ENCODE assay signal across 10 cellular contexts in genomic region chr19:5128251-5128931, GRCh38.
DNase-seq lines count a peak whose midpoint lies in the region; ATAC-seq, FAIRE-seq and TF ChIP-seq lines count a peak whose summit lies in the region.
"Had no signal": no experiment of that assay in that cellular context is flagged by ENCODE, and none has a peak within 500 bp of the region (broad histone marks: within the 10 kb centered on the region; RNA-seq: fewer than 3 reads in every experiment).

No MANE protein-coding gene starts in this region.

- H3K4me2 ChIP-seq in HepG2 (ENCODE audit: low read depth, low read length), result no peak overlapping the region

- H3K9ac ChIP-seq in liver (ENCODE audit: low read depth in 1 of 2, low read length in 2 of 2) (no peak overlapping the region), HepG2 (ENCODE audit: insufficient read depth, low read depth, low read length) (no peak overlapping the region)

- H3K36me3 ChIP-seq in liver (ENCODE audit: control insufficient read depth in 4 of 4, insufficient read depth in 3 of 4, low read depth in 1 of 4, low read length in 3 of 4) (peaks cover 2 to 16% (median 5%) of the 10 kb centered on the region in 4 donors), HepG2 (replicated peaks in 1 of 2; ENCODE audit: control insufficient read depth in 1 of 2, insufficient read depth in 2 of 2, low read length in 2 of 2) (no peaks in the 10 kb centered on the region; a peak in 2 of 5 replicates)

- H4K20me1 ChIP-seq in HepG2 (ENCODE audit: insufficient read depth, low read length), result no peaks in the 10 kb centered on the region

- intact Hi-C loops in HepG2 (cut with micrococcal nuclease; ENCODE audit: unreplicated experiment), result no loop called here

- no peaks in the 10 kb centered on the region for H3K79me2 ChIP-seq in HepG2 (ENCODE audit: insufficient read depth, low read length)

- peak in 1 of 2 donors; percentile 4 for TF ChIP-seq RAD21 in liver (IDR thresholded peaks at IDR 0.05)
- TF ChIP-seq RAD21 in HepG2 (CRISPR knock-in tag; IDR thresholded peaks at IDR 0.05), result no peak

- H3K27ac Mint-ChIP-seq in naive B cell, result peak overlapping the region; percentile 97 to 100 (median 99)
- H3K27ac Mint-ChIP-seq in activated naive CD8-positive, alpha-beta T cell treated with anti-CD3 and anti-CD28 coated beads for 36 hours, result no peak overlapping the region

- no peaks in the 10 kb centered on the region for H3K9me3 Mint-ChIP-seq in naive B cell
- H3K9me3 Mint-ChIP-seq in activated naive CD8-positive, alpha-beta T cell treated with anti-CD3 and anti-CD28 coated beads for 36 hours, result no peaks in the 10 kb centered on the region
- H3K9me3 Mint-ChIP-seq: naive thymus-derived CD8-positive, alpha-beta T cell had no signal

- H3K4me3 Mint-ChIP-seq in naive B cell, result peak overlapping the region; percentile 75 to 96 (median 86)
- H3K4me3 Mint-ChIP-seq in activated naive CD8-positive, alpha-beta T cell treated with anti-CD3 and anti-CD28 coated beads for 36 hours, result no peak overlapping the region
- H3K4me3 Mint-ChIP-seq: naive thymus-derived CD8-positive, alpha-beta T cell had no signal

- TF ChIP-seq POLR2A in HepG2 (IDR thresholded peaks at IDR 0.05; ENCODE audit: insufficient read depth in 1 of 2, low read depth in 2 of 2, low read length in 2 of 2), result no peak

- H3K36me3 Mint-ChIP-seq in naive B cell, result peaks cover 0 to 7% of the 10 kb centered on the region in 2 donors
- H3K36me3 Mint-ChIP-seq in activated naive CD8-positive, alpha-beta T cell treated with anti-CD3 and anti-CD28 coated beads for 36 hours, result peaks cover 10% of the 10 kb centered on the region

- DNase-seq in HepG2 (ENCODE audit: low spot score), result no peak
- DNase-seq in fibroblast of gingiva (ENCODE audit: low read depth), result peak; percentile 19
- no peak for DNase-seq in naive B cell
- no peak for DNase-seq in OCI-M2 (lab: John Stamatoyannopoulos, UW; ENCODE audit: unreplicated experiment)
- no peak for DNase-seq in activated naive CD8-positive, alpha-beta T cell treated with anti-CD3 and anti-CD28 coated beads for 36 hours

- POLR2A ChIA-PET in HepG2 (lab: Yijun Ruan, JAX), result no interaction called here

- no peaks in the 10 kb centered on the region for H3K27me3 Mint-ChIP-seq in naive B cell
- no peaks in the 10 kb centered on the region for H3K27me3 Mint-ChIP-seq in activated naive CD8-positive, alpha-beta T cell treated with anti-CD3 and anti-CD28 coated beads for 36 hours
- H3K27me3 Mint-ChIP-seq: naive thymus-derived CD8-positive, alpha-beta T cell had no signal

- CTCF ChIA-PET in HepG2 (lab: Yijun Ruan, JAX; ENCODE audit: low intra/inter-chr PET ratio, low total read pairs), result no interaction called here

- H3K27ac ChIP-seq in liver (ENCODE audit: low read depth in 1 of 2, low read length in 2 of 2) (peak overlapping the region; percentile 3 to 73), HepG2 (ENCODE audit: extremely low read length, insufficient read depth, low read length) (no peak overlapping the region)
- H3K27ac ChIP-seq: epithelial cell of prostate had no signal

- no peak for ATAC-seq in HepG2
- no peak for ATAC-seq in naive B cell (ENCODE audit: low read depth in 2 of 2)
- ATAC-seq in GM21717 (IDR thresholded peaks at IDR 0.05; ENCODE audit: unreplicated experiment), result no peak
- ATAC-seq in HG03442 (IDR thresholded peaks at IDR 0.05; ENCODE audit: unreplicated experiment), result no peak
- ATAC-seq: naive thymus-derived CD8-positive, alpha-beta T cell had no signal

- WGBS in liver, result 76% methylated on average over 25 of the region's 25 CpGs
- WGBS in HepG2 (ENCODE audit: low lambda C conversion rate), result 90% methylated on average over 18 of the region's 25 CpGs

- H3K4me1 Mint-ChIP-seq in naive B cell, result peaks cover 53 to 87% (median 73%) of the 10 kb centered on the region in 3 donors
- H3K4me1 Mint-ChIP-seq in activated naive CD8-positive, alpha-beta T cell treated with anti-CD3 and anti-CD28 coated beads for 36 hours, result peaks cover 25% of the 10 kb centered on the region

- peaks cover 0 to 22% (median 1%) of the 10 kb centered on the region in 4 donors for H3K4me1 ChIP-seq in liver (ENCODE audit: control insufficient read depth in 4 of 4, insufficient read depth in 4 of 4, low read length in 3 of 4)
- H3K4me1 ChIP-seq in HepG2 (ENCODE audit: insufficient read depth, low read length), result no peaks in the 10 kb centered on the region

- no peaks in the 10 kb centered on the region for H3K27me3 ChIP-seq in liver (ENCODE audit: control insufficient read depth in 4 of 4, insufficient read depth in 4 of 4, low read length in 3 of 4)
- H3K27me3 ChIP-seq in HepG2 (ENCODE audit: control insufficient read depth in 1 of 2, insufficient read depth in 2 of 2, low read length in 2 of 2), result no peaks in the 10 kb centered on the region

- H3K9me3 ChIP-seq in liver (ENCODE audit: control insufficient read depth in 4 of 4, low read length in 3 of 4) (no peaks in the 10 kb centered on the region), HepG2 (ENCODE audit: low read length) (no peaks in the 10 kb centered on the region)

- H3K4me3 ChIP-seq in liver (ENCODE audit: low read depth in 1 of 3, low read length in 3 of 3), result no peak overlapping the region
- H3K4me3 ChIP-seq in HepG2 (replicated peaks in 1 of 3; ENCODE audit: insufficient read depth in 1 of 3, low read depth in 2 of 3, low read length in 3 of 3), result no peak overlapping the region

- BruUV-seq in HepG2 (replicated peaks; lab: Mats Ljungman, UMichigan), result no TSS peak

- TF ChIP-seq CTCF in liver (IDR thresholded peaks at IDR 0.05; ENCODE audit: low read depth, low read length, missing input control) (no peak), HepG2 (CRISPR knock-in tag; IDR thresholded peaks at IDR 0.05) (no peak)

- in situ Hi-C loops in HepG2 (cut with HindIII; ENCODE audit: extremely low pct_ligation_motif_present, low pct_unique_long_range_greater_than_20kb), result no loop called here

- H2AFZ ChIP-seq in HepG2 (ENCODE audit: low read length), result no peak overlapping the region

- TF ChIP-seq EP300 in HepG2 (IDR thresholded peaks at IDR 0.05; ENCODE audit: low read depth in 2 of 2, low read length in 2 of 2), result no peak
- no peak for TF ChIP-seq EP300 in HepG2 (CRISPR knock-in tag; IDR thresholded peaks at IDR 0.05; ENCODE audit: borderline replicate concordance)

- FAIRE-seq in HepG2 (lab: Jason Lieb, UNC), result no peak

TF ChIP-seq in liver, 16 proteins besides CTCF, POLR2A, EP300 and RAD21:
- no peak for TF ChIP-seq ATF3 (IDR thresholded peaks at IDR 0.05)
- TF ChIP-seq SP1 (IDR thresholded peaks at IDR 0.05), result peak; percentile 30
- peak; percentile 41 to 49 for TF ChIP-seq RXRA (IDR thresholded peaks at IDR 0.05)

TF ChIP-seq in HepG2, 621 proteins besides CTCF, POLR2A, EP300 and RAD21 (continues in another document):
- TF ChIP-seq ZNF333 (CRISPR knock-in tag; IDR thresholded peaks at IDR 0.05; ENCODE audit: borderline replicate concordance), result no peak
- TF ChIP-seq SALL1 (CRISPR knock-in tag; IDR thresholded peaks at IDR 0.05), result no peak
- TF ChIP-seq ZNF609 (CRISPR knock-in tag; IDR thresholded peaks at IDR 0.05; ENCODE audit: borderline replicate concordance), result no peak
- TF ChIP-seq ZNF224 (CRISPR knock-in tag; IDR thresholded peaks at IDR 0.05), result no peak
- TF ChIP-seq SNAPC5 (CRISPR knock-in tag; IDR thresholded peaks at IDR 0.05; ENCODE audit: borderline replicate concordance), result no peak
